In genomic region chr11:125578783-125579182, GRCh38 we compare ENCODE assay signal across 2 cellular contexts.
TF ChIP-seq lines count a peak whose summit lies in the region.

No MANE protein-coding gene starts in this region.

TF ChIP-seq in HepG2, 621 proteins besides CTCF, POLR2A, EP300 and RAD21:
- TF ChIP-seq NKX3-1 (CRISPR knock-in tag; IDR thresholded peaks at IDR 0.05) (no peak), ZNF317 (CRISPR knock-in tag; IDR thresholded peaks at IDR 0.05) (no peak), TGIF2 (CRISPR knock-in tag; IDR thresholded peaks at IDR 0.05) (no peak), ELK4 (CRISPR knock-in tag; IDR thresholded peaks at IDR 0.05; ENCODE audit: borderline replicate concordance) (no peak), ZFP62 (CRISPR knock-in tag; IDR thresholded peaks at IDR 0.05) (no peak), ZMYM4 (CRISPR knock-in tag; IDR thresholded peaks at IDR 0.05) (no peak), IKZF5 (CRISPR knock-in tag; IDR thresholded peaks at IDR 0.05) (no peak), MAFK (conservative IDR thresholded peaks at IDR 0.05 in 1 of 2, IDR thresholded peaks at IDR 0.05 in 1 of 2; ENCODE audit: low read length in 2 of 2) (peak; percentile 63 to 89), ZBTB44 (CRISPR knock-in tag; IDR thresholded peaks at IDR 0.05) (no peak), ZNF496 (CRISPR knock-in tag; IDR thresholded peaks at IDR 0.05; ENCODE audit: insufficient replicate concordance) (no peak), MAFF (IDR thresholded peaks at IDR 0.05; ENCODE audit: low read depth, low read length) (peak; percentile 84), NCOA1 (CRISPR knock-in tag; IDR thresholded peaks at IDR 0.05) (no peak), ZFP91 (CRISPR knock-in tag; IDR thresholded peaks at IDR 0.05; ENCODE audit: borderline replicate concordance) (no peak), RELA (CRISPR knock-in tag; IDR thresholded peaks at IDR 0.05) (no peak), CENPT (CRISPR knock-in tag; IDR thresholded peaks at IDR 0.05; ENCODE audit: low read depth) (no peak), NFE2L1 (CRISPR knock-in tag; IDR thresholded peaks at IDR 0.05; ENCODE audit: borderline replicate concordance) (no peak)
TF ChIP-seq in HepG2: peak in this region for 2.

TF ChIP-seq in K562, 482 proteins besides CTCF, POLR2A, EP300 and RAD21:
- TF ChIP-seq ZNF316 (IDR thresholded peaks at IDR 0.05) = peak; percentile 65
- TF ChIP-seq BCLAF1 (IDR thresholded peaks at IDR 0.05; ENCODE audit: borderline replicate concordance in 1 of 2, control insufficient read depth in 1 of 2, low read depth in 2 of 2, low read length in 1 of 2) = no peak
- TF ChIP-seq MAFG (tag; conservative IDR thresholded peaks at IDR 0.05) = 0 out of 2 replicates have a peak, but pooled peaks have one; percentile 15
- peak; percentile 23; the same call in 1 of the 2 replicates for TF ChIP-seq C11orf30 (IDR thresholded peaks at IDR 0.05; ENCODE audit: low read depth)
